Comparison of ENCODE assay signal across 27 cellular contexts in the genomic region with DNA sequence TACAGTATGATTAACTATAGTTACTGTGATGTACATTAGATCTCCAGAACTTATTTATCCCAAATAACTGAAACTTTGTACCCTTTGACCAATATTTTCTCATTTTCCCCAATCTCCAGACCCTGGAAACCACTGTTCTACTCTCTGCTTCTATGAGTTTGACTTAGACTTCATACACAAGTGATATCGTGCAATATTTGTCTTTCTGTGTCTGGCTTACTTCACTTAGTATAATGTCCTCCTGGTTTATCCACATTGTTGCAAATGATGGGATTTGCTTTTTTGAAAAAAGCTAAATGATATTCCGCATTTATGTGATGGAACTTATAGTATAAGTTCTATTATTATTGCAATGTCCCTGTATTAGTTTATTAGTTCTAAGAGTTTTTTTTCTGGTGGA.
"Had no signal": no experiment of that assay in that cellular context is flagged by ENCODE, and none has a peak within 500 bp of the region (broad histone marks: within the 10 kb centered on the region; RNA-seq: fewer than 3 reads in every experiment).

No MANE protein-coding gene starts in this region.

- H3K27ac Mint-ChIP-seq: dendritic cell treated with granulocyte-macrophage colony-stimulating factor and Interleukin-4, amounts not matched to agents 40 ng/mL and 50 ng/mL, for 4 days; effector memory CD8-positive, alpha-beta T cell; endodermal cell; memory B cell had no signal

- H3K27me3 ChIP-seq: colonic mucosa, esophagus squamous epithelium, gastroesophageal sphincter, heart right ventricle, left lung had no signal

- H3K4me3 ChIP-seq: colonic mucosa, esophagus squamous epithelium, gastroesophageal sphincter, heart right ventricle, left lung, lower lobe of right lung had no signal

- H3K27me3 Mint-ChIP-seq: dendritic cell treated with granulocyte-macrophage colony-stimulating factor and Interleukin-4, amounts not matched to agents 40 ng/mL and 50 ng/mL, for 4 days; effector memory CD8-positive, alpha-beta T cell; memory B cell had no signal

- FAIRE-seq: endometrium, islet of Langerhans, keratinocyte had no signal

- H3K4me1 ChIP-seq: colonic mucosa, esophagus squamous epithelium, gastroesophageal sphincter, heart right ventricle, left lung, lower lobe of right lung had no signal

- H3K27ac ChIP-seq: colonic mucosa, epithelial cell of prostate, esophagus squamous epithelium, gastroesophageal sphincter, heart right ventricle, left lung, lower lobe of right lung had no signal

- DNase-seq: colonic mucosa; cortex of kidney; effector CD8-positive, alpha-beta T cell; effector memory CD8-positive, alpha-beta T cell; endodermal cell; erythroblast; esophagus squamous epithelium; foreskin fibroblast; foreskin melanocyte; glutamatergic neuron; head of caudate nucleus; heart right ventricle; hippocampal formation; left cardiac atrium; left lung; left ventricle myocardium superior; lower lobe of right lung; mesendoderm; midbrain had no signal

- H3K36me3 ChIP-seq: colonic mucosa, esophagus squamous epithelium, gastroesophageal sphincter, heart right ventricle, left lung, lower lobe of right lung had no signal

- H3K9me3 ChIP-seq: colonic mucosa had no signal

- H3K4me3 Mint-ChIP-seq: dendritic cell treated with granulocyte-macrophage colony-stimulating factor and Interleukin-4, amounts not matched to agents 40 ng/mL and 50 ng/mL, for 4 days; effector memory CD8-positive, alpha-beta T cell; endodermal cell; memory B cell had no signal

- ATAC-seq: effector memory CD8-positive, alpha-beta T cell; esophagus mucosa; gastroesophageal sphincter; heart right ventricle; left cardiac atrium; left lung; left ventricle myocardium superior; lower lobe of right lung had no signal

- H3K4me1 Mint-ChIP-seq: endodermal cell, memory B cell had no signal
